ENCODE assay signal across 29 cellular contexts in the genomic region with DNA sequence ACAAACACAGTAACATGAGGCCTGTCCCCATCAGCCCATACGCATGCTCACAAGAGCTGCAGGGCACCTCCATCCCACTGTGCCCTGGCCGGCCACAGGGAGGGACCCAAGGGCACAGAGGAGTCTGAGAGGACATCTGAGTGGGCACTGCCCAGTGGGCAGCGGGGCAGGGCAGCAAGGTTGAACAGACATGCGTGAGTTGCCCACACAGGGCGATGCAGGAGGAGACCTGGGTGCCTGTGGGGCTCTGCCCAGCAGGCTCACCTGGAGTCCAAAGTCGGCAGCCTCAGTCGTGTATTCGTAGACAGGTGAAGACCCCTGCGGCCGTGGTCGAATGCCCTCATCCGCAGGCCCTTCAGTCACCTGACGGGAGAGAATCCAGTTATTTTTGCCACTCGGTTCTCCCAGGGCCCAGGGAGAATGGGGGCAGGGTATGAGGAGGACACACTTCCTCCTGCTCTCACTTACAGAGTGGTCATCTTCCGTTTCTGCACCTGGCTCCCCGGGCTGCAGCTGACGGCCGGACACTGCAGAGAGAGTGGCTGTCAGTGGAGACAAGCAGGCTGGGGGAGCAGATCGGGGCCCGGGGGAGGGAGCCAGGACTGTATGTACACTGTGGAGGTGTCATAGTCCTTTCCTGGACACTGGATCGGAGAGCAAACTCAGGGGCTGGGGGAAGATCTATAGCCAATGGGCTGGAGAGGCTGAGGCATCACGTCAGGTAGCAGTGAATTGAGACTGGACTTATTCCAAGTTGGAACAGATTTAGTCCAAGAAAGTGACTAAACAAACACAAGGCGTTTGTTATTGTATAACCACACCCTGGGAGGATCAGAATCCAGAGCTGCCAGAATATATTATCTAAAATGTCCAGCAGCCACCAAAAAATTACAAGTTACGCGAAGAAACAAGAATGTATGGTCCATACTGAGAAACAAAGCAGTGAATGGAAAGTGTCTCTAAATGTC. TPM values are rescaled to one million over a fixed set of nuclear protein-coding genes. Genes with fewer than 3 reads are reported as not detected.
DNase-seq lines count a peak whose midpoint lies in the region; ATAC-seq and TF ChIP-seq lines count a peak whose summit lies in the region.
"Had no signal": no experiment of that assay in that cellular context is flagged by ENCODE, and none has a peak within 500 bp of the region (broad histone marks: within the 10 kb centered on the region; RNA-seq: fewer than 3 reads in every experiment).

No MANE protein-coding gene starts in this region.

- intact Hi-C loops in left cardiac atrium (cut with DNase I) (no loop called here), upper lobe of right lung (cut with DNase I) (no loop called here)

- TF ChIP-seq CTCF in right atrium auricular region (IDR thresholded peaks at IDR 0.05) = no peak
- no peak for TF ChIP-seq CTCF in cardiac fibroblast (IDR thresholded peaks at IDR 0.05; ENCODE audit: low read depth, low read length)
- TF ChIP-seq CTCF in upper lobe of right lung (IDR thresholded peaks at IDR 0.05) = no peak

- peak; percentile 15 for DNase-seq in left cardiac atrium
- DNase-seq in right atrium auricular region (ENCODE audit: low spot score) = no peak
- peak; percentile 14 to 57 for DNase-seq in cardiac fibroblast (ENCODE audit: low read depth in 2 of 2)
- DNase-seq in left kidney (ENCODE audit: low read depth, low spot score) = peak; percentile 49
- no peak for DNase-seq in upper lobe of right lung
- no peak for DNase-seq in NCI-H524 treated with DMSO at 0.1 percent for 48 hours (lab: John Stamatoyannopoulos, UW)
- no peak for DNase-seq in ureter (ENCODE audit: low spot score)
- DNase-seq in NCI-H524 (lab: John Stamatoyannopoulos, UW) = no peak
- DNase-seq: activated B cell treated with CpG ODN at 0.5 μM for 24 hours; activated CD4-positive, alpha-beta T cell treated with anti-CD3 and anti-CD28 coated beads, Interleukin-2, amount 50 U/mL, for 1 hour; activated CD8-positive, alpha-beta memory T cell treated with anti-CD3 and anti-CD28 coated beads, Interleukin-2, amount 10 ng/mL, durations not matched to agents 7 days and 5 days; activated naive CD4-positive, alpha-beta T cell; activated T-cell treated with anti-CD3 and anti-CD28 coated beads, Interleukin-2, amount 50 U/mL, for 48 hours; adrenal gland; GF-D8; mesenchymal stem cell; NCI-H2081; NK-92 treated with Interleukin-12 subunit alpha and Interleukin-12 subunit beta, amount 100 ng/mL, for 24 hours; PC-9; small intestine; stimulated activated CD4-positive, alpha-beta T cell treated with anti-CD3 and anti-CD28 coated beads, Interleukin-1b, Interleukin-23, amount 100 ng/mL, for 48 hours; stimulated activated CD8-positive, alpha-beta memory T cell treated with anti-CD3 and anti-CD28 coated beads, Interleukin-4, amount 100 ng/mL, for 48 hours; stomach; SW 1271; T-helper 9 cell; thyroid gland had no signal

- H3K4me3 ChIP-seq in right atrium auricular region (no peak overlapping the region), cardiac fibroblast (replicated peaks in 1 of 2; ENCODE audit: low read depth in 2 of 2, low read length in 2 of 2) (no peak overlapping the region), upper lobe of right lung (no peak overlapping the region)
- H3K4me3 ChIP-seq: adrenal gland, PC-9, stomach, thyroid gland had no signal

- H3K27me3 ChIP-seq in right atrium auricular region = no peaks in the 10 kb centered on the region
- no peaks in the 10 kb centered on the region for H3K27me3 ChIP-seq in upper lobe of right lung
- H3K27me3 ChIP-seq: thyroid gland had no signal

- H3K4me1 ChIP-seq in right atrium auricular region (no peaks in the 10 kb centered on the region), upper lobe of right lung (no peaks in the 10 kb centered on the region)
- H3K4me1 ChIP-seq: adrenal gland had no signal

- H3K36me3 ChIP-seq in right atrium auricular region (no peaks in the 10 kb centered on the region), upper lobe of right lung (no peaks in the 10 kb centered on the region)
- H3K36me3 ChIP-seq: adrenal gland, thyroid gland had no signal

- no peak overlapping the region for H3K27ac ChIP-seq in right atrium auricular region
- H3K27ac ChIP-seq in upper lobe of right lung = no peak overlapping the region
- H3K27ac ChIP-seq: adrenal gland, PC-9, stomach, thyroid gland had no signal

- ATAC-seq in left cardiac atrium (peak in 1 of 2 donors; percentile 21), upper lobe of right lung (peak; percentile 28)
- ATAC-seq: activated CD8-positive, alpha-beta memory T cell treated with anti-CD3 and anti-CD28 coated beads, Interleukin-2, amount 10 ng/mL, durations not matched to agents 7 days and 5 days had no signal

- H3K9me3 ChIP-seq in right atrium auricular region (no peaks in the 10 kb centered on the region), upper lobe of right lung (no peaks in the 10 kb centered on the region)
- H3K9me3 ChIP-seq: adrenal gland, stomach, thyroid gland had no signal

RNA-seq across cellular contexts. Expression of a gene that starts 20.7 kb away (rescaled TPM):
- 1 to 10 TPM; 7.1 to 9.7 TPM for total RNA-seq in left cardiac atrium
- total RNA-seq in right atrium auricular region = 10 to 100 TPM in 1 of 2 donors, 1 to 10 TPM in 1; 5.7 to 11.8 TPM
- total RNA-seq in upper lobe of right lung = 13.7 TPM
- total RNA-seq in ureter = 34.5 TPM
- total RNA-seq: activated B cell treated with CpG ODN at 0.5 μM for 24 hours; activated CD8-positive, alpha-beta memory T cell treated with anti-CD3 and anti-CD28 coated beads, Interleukin-2, amount 10 ng/mL, durations not matched to agents 7 days and 5 days had no signal

RNA-seq across cellular contexts. Expression of a gene that starts 28.2 kb away (rescaled TPM):
- total RNA-seq in left cardiac atrium (1 to 10 TPM; 1.9 TPM), right atrium auricular region (1 to 10 TPM; 2.0 to 2.2 TPM), upper lobe of right lung (6.9 TPM), ureter (17.3 TPM)

RNA-seq across cellular contexts. Expression of a gene that starts 32.8 kb away (rescaled TPM):
- total RNA-seq in left cardiac atrium = under 1 TPM; 0.13 to 0.24 TPM
- total RNA-seq in right atrium auricular region = under 1 TPM in 1 of 2 donors, not detected in 1; 0.08 TPM
- total RNA-seq in upper lobe of right lung = 3.1 TPM
- 2.6 TPM for total RNA-seq in ureter
- total RNA-seq: A673; activated CD8-positive, alpha-beta memory T cell treated with anti-CD3 and anti-CD28 coated beads, Interleukin-2, amount 10 ng/mL, durations not matched to agents 7 days and 5 days; myocyte; NCI-H460; PC-9 had no signal

Comparison
In these comparisons a context has a peak if more than half of its experiments do, and no peak if none do; other contexts are left out.
1. DNase-seq: peak in left cardiac atrium (single experiment), cardiac fibroblast (2 of 2) and left kidney (single experiment); none in right atrium auricular region (single experiment), upper lobe of right lung (single experiment), NCI-H524 treated with DMSO at 0.1 percent for 48 hours (single experiment), ureter (single experiment) and NCI-H524 (0 of 2).